ENCODE assay signal across 2 cellular contexts in genomic region chr12:57092876-57093411, GRCh38.
TF ChIP-seq lines count a peak whose summit lies in the region.

No MANE protein-coding gene starts in this region.

TF ChIP-seq in HCT116, 20 proteins besides CTCF, POLR2A, EP300 and RAD21:
- no peak for TF ChIP-seq ZFX (IDR thresholded peaks at IDR 0.05)
- TF ChIP-seq FOSL1 (IDR thresholded peaks at IDR 0.05; ENCODE audit: low read depth) = no peak
- no peak for TF ChIP-seq YY1 (IDR thresholded peaks at IDR 0.05; ENCODE audit: extremely low read depth, insufficient replicate concordance, low read depth, low read length)
- TF ChIP-seq ATF3 (IDR thresholded peaks at IDR 0.05) = no peak
- no peak for TF ChIP-seq POLR2AphosphoS5 (IDR thresholded peaks at IDR 0.05; ENCODE audit: low read depth, low read length)
- no peak for TF ChIP-seq TCF7L2 (IDR thresholded peaks at IDR 0.05; ENCODE audit: borderline replicate concordance, extremely low read depth, insufficient read depth, insufficient read length)
- TF ChIP-seq CBX3 (IDR thresholded peaks at IDR 0.05; ENCODE audit: low read depth) = no peak
- no peak for TF ChIP-seq SIN3A (IDR thresholded peaks at IDR 0.05; ENCODE audit: low read depth)
- no peak for TF ChIP-seq JUND (IDR thresholded peaks at IDR 0.05)
TF ChIP-seq in HCT116: peak in this region for 0.

TF ChIP-seq in GM12878, 131 proteins besides CTCF, POLR2A, EP300 and RAD21:
- TF ChIP-seq ZBTB11 (CRISPR knock-in tag; IDR thresholded peaks at IDR 0.05) (no peak), NR2F1 (conservative IDR thresholded peaks at IDR 0.05) (0 out of 2 replicates have a peak, but pooled peaks have one; percentile 19)
